In genomic region chr20:58991720-58992119, GRCh38 we compare ENCODE assay signal across 1 cellular context.
TF ChIP-seq lines count a peak whose summit lies in the region.

No MANE protein-coding gene starts in this region.

TF ChIP-seq in HepG2, 621 proteins besides CTCF, POLR2A, EP300 and RAD21 (continues in another document):
- no peak for TF ChIP-seq E2F5 (CRISPR knock-in tag; conservative IDR thresholded peaks at IDR 0.05)
- no peak for TF ChIP-seq ZNF839 (CRISPR knock-in tag; IDR thresholded peaks at IDR 0.05; ENCODE audit: borderline replicate concordance)
- TF ChIP-seq, protein P1, sequence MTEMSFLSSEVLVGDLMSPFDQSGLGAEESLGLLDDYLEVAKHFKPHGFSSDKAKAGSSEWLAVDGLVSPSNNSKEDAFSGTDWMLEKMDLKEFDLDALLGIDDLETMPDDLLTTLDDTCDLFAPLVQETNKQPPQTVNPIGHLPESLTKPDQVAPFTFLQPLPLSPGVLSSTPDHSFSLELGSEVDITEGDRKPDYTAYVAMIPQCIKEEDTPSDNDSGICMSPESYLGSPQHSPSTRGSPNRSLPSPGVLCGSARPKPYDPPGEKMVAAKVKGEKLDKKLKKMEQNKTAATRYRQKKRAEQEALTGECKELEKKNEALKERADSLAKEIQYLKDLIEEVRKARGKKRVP (CRISPR knock-in tag; IDR thresholded peaks at IDR 0.05), result 0 out of 4 replicates have a peak, but pooled peaks of 1 of the 2 experiments have one; percentile 20
- TF ChIP-seq SOX13 (IDR thresholded peaks at IDR 0.05), result peak; percentile 24; the same call in 1 of the 2 replicates
- peak in 1 of 2 experiments; percentile 81; a peak in 2 of 4 replicates for TF ChIP-seq SOX13 (CRISPR knock-in tag; conservative IDR thresholded peaks at IDR 0.05 in 1 of 2, IDR thresholded peaks at IDR 0.05 in 1 of 2)
- 0 out of 2 replicates have a peak, but pooled peaks have one; percentile 25 for TF ChIP-seq CBX5 (CRISPR knock-in tag; IDR thresholded peaks at IDR 0.05; ENCODE audit: borderline replicate concordance)
- TF ChIP-seq ZNF780A (CRISPR knock-in tag; IDR thresholded peaks at IDR 0.05), result no peak
- TF ChIP-seq, protein P2, sequence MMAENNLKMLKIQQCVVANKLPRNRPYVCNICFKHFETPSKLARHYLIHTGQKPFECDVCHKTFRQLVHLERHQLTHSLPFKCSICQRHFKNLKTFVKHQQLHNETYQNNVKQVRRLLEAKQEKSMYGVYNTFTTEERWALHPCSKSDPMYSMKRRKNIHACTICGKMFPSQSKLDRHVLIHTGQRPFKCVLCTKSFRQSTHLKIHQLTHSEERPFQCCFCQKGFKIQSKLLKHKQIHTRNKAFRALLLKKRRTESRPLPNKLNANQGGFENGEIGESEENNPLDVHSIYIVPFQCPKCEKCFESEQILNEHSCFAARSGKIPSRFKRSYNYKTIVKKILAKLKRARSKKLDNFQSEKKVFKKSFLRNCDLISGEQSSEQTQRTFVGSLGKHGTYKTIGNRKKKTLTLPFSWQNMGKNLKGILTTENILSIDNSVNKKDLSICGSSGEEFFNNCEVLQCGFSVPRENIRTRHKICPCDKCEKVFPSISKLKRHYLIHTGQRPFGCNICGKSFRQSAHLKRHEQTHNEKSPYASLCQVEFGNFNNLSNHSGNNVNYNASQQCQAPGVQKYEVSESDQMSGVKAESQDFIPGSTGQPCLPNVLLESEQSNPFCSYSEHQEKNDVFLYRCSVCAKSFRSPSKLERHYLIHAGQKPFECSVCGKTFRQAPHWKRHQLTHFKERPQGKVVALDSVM (CRISPR knock-in tag; IDR thresholded peaks at IDR 0.05), result no peak
- TF ChIP-seq GMEB1 (CRISPR knock-in tag; IDR thresholded peaks at IDR 0.05; ENCODE audit: borderline replicate concordance), result no peak
- peak; percentile 5 for TF ChIP-seq PRPF4 (IDR thresholded peaks at IDR 0.05; ENCODE audit: low read depth, low read length, poor library complexity, severe bottlenecking)
- no peak for TF ChIP-seq ZKSCAN1 (IDR thresholded peaks at IDR 0.05; ENCODE audit: low read length)
- TF ChIP-seq FOSL2 (CRISPR knock-in tag; IDR thresholded peaks at IDR 0.05), result no peak
- TF ChIP-seq PLRG1 (conservative IDR thresholded peaks at IDR 0.05), result no peak
- TF ChIP-seq CBX2 (IDR thresholded peaks at IDR 0.05; ENCODE audit: low read depth, low read length), result no peak
- TF ChIP-seq CBX2 (CRISPR knock-in tag; IDR thresholded peaks at IDR 0.05; ENCODE audit: low read depth), result no peak
- no peak for TF ChIP-seq ESRRA (CRISPR knock-in tag; IDR thresholded peaks at IDR 0.05; ENCODE audit: low read depth)
- TF ChIP-seq ZNF775 (CRISPR knock-in tag; IDR thresholded peaks at IDR 0.05; ENCODE audit: borderline replicate concordance), result no peak
- TF ChIP-seq TEAD2 (CRISPR knock-in tag; IDR thresholded peaks at IDR 0.05), result no peak
- TF ChIP-seq SNAI1 (CRISPR knock-in tag; IDR thresholded peaks at IDR 0.05; ENCODE audit: borderline replicate concordance), result no peak
- no peak for TF ChIP-seq ZNF333 (CRISPR knock-in tag; IDR thresholded peaks at IDR 0.05; ENCODE audit: borderline replicate concordance)
- no peak for TF ChIP-seq SP2 (CRISPR knock-in tag; IDR thresholded peaks at IDR 0.05)
- TF ChIP-seq ZNF331 (CRISPR knock-in tag; IDR thresholded peaks at IDR 0.05), result peak; percentile 33; the same call in 1 of the 2 replicates
- TF ChIP-seq SOX5 (CRISPR knock-in tag; IDR thresholded peaks at IDR 0.05; ENCODE audit: borderline replicate concordance), result peak; percentile 62; the same call in 1 of the 2 replicates
- TF ChIP-seq JUN (CRISPR knock-in tag; IDR thresholded peaks at IDR 0.05), result no peak
- TF ChIP-seq SMAD1 (CRISPR knock-in tag; IDR thresholded peaks at IDR 0.05; ENCODE audit: borderline replicate concordance, low read depth), result no peak
- TF ChIP-seq CREM (IDR thresholded peaks at IDR 0.05), result peak; percentile 48; the same call in 1 of the 2 replicates
- TF ChIP-seq CREM (CRISPR knock-in tag; IDR thresholded peaks at IDR 0.05), result no peak
- no peak for TF ChIP-seq ZBTB40 (IDR thresholded peaks at IDR 0.05)
- peak; percentile 50; the same call in 1 of the 2 replicates for TF ChIP-seq ZBTB40 (CRISPR knock-in tag; IDR thresholded peaks at IDR 0.05)
- TF ChIP-seq ATF3 (CRISPR knock-in tag; IDR thresholded peaks at IDR 0.05), result no peak
- no peak for TF ChIP-seq ZBED4 (CRISPR knock-in tag; IDR thresholded peaks at IDR 0.05; ENCODE audit: borderline replicate concordance)
- TF ChIP-seq ZFP36L1 (CRISPR knock-in tag; IDR thresholded peaks at IDR 0.05), result no peak
- TF ChIP-seq SOX6 (IDR thresholded peaks at IDR 0.05), result no peak
- TF ChIP-seq SOX6 (CRISPR knock-in tag; IDR thresholded peaks at IDR 0.05), result peak; percentile 54
- TF ChIP-seq IRF2 (CRISPR knock-in tag; IDR thresholded peaks at IDR 0.05), result peak; percentile 11; the same call in 1 of the 2 replicates
- TF ChIP-seq, protein P3, sequence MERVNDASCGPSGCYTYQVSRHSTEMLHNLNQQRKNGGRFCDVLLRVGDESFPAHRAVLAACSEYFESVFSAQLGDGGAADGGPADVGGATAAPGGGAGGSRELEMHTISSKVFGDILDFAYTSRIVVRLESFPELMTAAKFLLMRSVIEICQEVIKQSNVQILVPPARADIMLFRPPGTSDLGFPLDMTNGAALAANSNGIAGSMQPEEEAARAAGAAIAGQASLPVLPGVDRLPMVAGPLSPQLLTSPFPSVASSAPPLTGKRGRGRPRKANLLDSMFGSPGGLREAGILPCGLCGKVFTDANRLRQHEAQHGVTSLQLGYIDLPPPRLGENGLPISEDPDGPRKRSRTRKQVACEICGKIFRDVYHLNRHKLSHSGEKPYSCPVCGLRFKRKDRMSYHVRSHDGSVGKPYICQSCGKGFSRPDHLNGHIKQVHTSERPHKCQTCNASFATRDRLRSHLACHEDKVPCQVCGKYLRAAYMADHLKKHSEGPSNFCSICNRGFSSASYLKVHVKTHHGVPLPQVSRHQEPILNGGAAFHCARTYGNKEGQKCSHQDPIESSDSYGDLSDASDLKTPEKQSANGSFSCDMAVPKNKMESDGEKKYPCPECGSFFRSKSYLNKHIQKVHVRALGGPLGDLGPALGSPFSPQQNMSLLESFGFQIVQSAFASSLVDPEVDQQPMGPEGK (CRISPR knock-in tag; IDR thresholded peaks at IDR 0.05), result 0 out of 2 replicates have a peak, but pooled peaks have one; percentile 11
- TF ChIP-seq KDM1A (CRISPR knock-in tag; IDR thresholded peaks at IDR 0.05), result no peak; the same call in 1 of the 2 replicates
